ENCODE assay signal across 19 cellular contexts in the genomic region with DNA sequence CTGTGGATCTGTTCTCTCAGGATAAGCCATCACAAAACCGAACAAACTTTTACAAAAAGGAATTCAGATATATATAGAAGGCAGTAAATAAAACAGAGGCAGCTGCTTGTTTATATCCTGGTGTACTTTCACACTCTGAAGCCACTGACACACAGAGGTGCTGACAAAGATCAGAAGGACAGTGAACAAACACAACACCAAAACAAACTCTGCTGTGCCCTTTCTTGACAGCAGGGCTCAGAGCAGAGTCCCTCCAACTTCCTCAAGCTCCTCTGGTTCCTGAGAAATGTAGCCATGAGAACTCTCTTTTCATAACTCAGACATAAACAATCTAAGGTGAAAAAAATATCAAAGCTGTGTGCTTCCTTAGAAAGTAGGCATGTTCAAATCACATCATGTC.
DNase-seq lines count a peak whose midpoint lies in the region; ATAC-seq, FAIRE-seq and TF ChIP-seq lines count a peak whose summit lies in the region.
"Had no signal": no experiment of that assay in that cellular context is flagged by ENCODE, and none has a peak within 500 bp of the region (broad histone marks: within the 10 kb centered on the region; RNA-seq: fewer than 3 reads in every experiment).

No MANE protein-coding gene starts in this region.

- H3K4me3 Mint-ChIP-seq in nephron progenitor cell: no peak overlapping the region
- H3K4me3 Mint-ChIP-seq: CD8-positive, alpha-beta memory T cell; effector memory CD8-positive, alpha-beta T cell; naive thymus-derived CD4-positive, alpha-beta T cell had no signal

- H3K4me1 Mint-ChIP-seq in nephron progenitor cell: peaks cover 36% of the 10 kb centered on the region
- H3K4me1 Mint-ChIP-seq: CD8-positive, alpha-beta memory T cell; naive thymus-derived CD4-positive, alpha-beta T cell had no signal

- intact Hi-C loops in K562 (cut with micrococcal nuclease): no loop called here
- intact Hi-C loops in esophagus muscularis mucosa (cut with DNase I): no loop called here
- intact Hi-C loops in heart left ventricle (cut with DNase I): no loop called here

- H3K4me3 ChIP-seq in K562 (no peak overlapping the region), esophagus muscularis mucosa (no peak overlapping the region), heart left ventricle (no peak overlapping the region)
- H3K4me3 ChIP-seq: HAP-1, psoas muscle had no signal

- H3K79me2 ChIP-seq in K562 (ENCODE audit: control insufficient read depth, insufficient read depth, low read length): no peaks in the 10 kb centered on the region

- H3K4me1 ChIP-seq in K562 (replicated peaks in 1 of 2; ENCODE audit: control insufficient read depth in 2 of 2, insufficient read depth in 2 of 2, low read length in 2 of 2) (no peaks in the 10 kb centered on the region), esophagus muscularis mucosa (no peaks in the 10 kb centered on the region), heart left ventricle (no peaks in the 10 kb centered on the region)
- H3K4me1 ChIP-seq: psoas muscle had no signal

- no CpG with 5 or more reads among the region's 1 CpG for WGBS in K562 (ENCODE audit: insufficient coverage, low coverage, missing lambda C conversion rate)
- 43% methylated on average over 1 of the region's 1 CpG for WGBS in esophagus muscularis mucosa
- 20 to 31% (median 22%) methylated on average over 1 of the region's 1 CpG for WGBS in heart left ventricle, 4 donors

- peak; percentile 73 for ATAC-seq in GM18861 (IDR thresholded peaks at IDR 0.05; ENCODE audit: unreplicated experiment)
- ATAC-seq in HG03354 (IDR thresholded peaks at IDR 0.05; ENCODE audit: poor library complexity, severe bottlenecking, unreplicated experiment): peak; percentile 82
- ATAC-seq in K562: peak; percentile 68
- ATAC-seq in HG02884 (IDR thresholded peaks at IDR 0.05; ENCODE audit: unreplicated experiment): no peak
- no peak for ATAC-seq in HG02623 (IDR thresholded peaks at IDR 0.05; ENCODE audit: unreplicated experiment)
- ATAC-seq in heart left ventricle: no peak
- ATAC-seq: effector memory CD8-positive, alpha-beta T cell; naive thymus-derived CD4-positive, alpha-beta T cell; psoas muscle had no signal

- H3K27ac ChIP-seq in K562 (ENCODE audit: extremely low read depth, low read depth, low read length): no peak overlapping the region; the same call in 2 of the 3 replicates
- H3K27ac ChIP-seq in esophagus muscularis mucosa (replicated peaks in 1 of 4): no peak overlapping the region
- H3K27ac ChIP-seq in heart left ventricle: no peak overlapping the region
- H3K27ac ChIP-seq: psoas muscle had no signal

- TF ChIP-seq POLR2A in K562 (conservative IDR thresholded peaks at IDR 0.05): no peak
- no peak for TF ChIP-seq POLR2A in esophagus muscularis mucosa (IDR thresholded peaks at IDR 0.05; ENCODE audit: low read depth)
- TF ChIP-seq POLR2A in heart left ventricle (IDR thresholded peaks at IDR 0.05): no peak

- in situ Hi-C loops in K562 (cut with MboI): no loop called here

- H3K9me1 ChIP-seq in K562 (ENCODE audit: control insufficient read depth, insufficient read depth, low read length): no peaks in the 10 kb centered on the region

- no peaks in the 10 kb centered on the region for H3K27me3 Mint-ChIP-seq in nephron progenitor cell (ENCODE audit: low read depth, poor library complexity)
- H3K27me3 Mint-ChIP-seq: CD8-positive, alpha-beta memory T cell; effector memory CD8-positive, alpha-beta T cell; naive thymus-derived CD4-positive, alpha-beta T cell had no signal

- peaks cover 6% of the 10 kb centered on the region for H3K9me3 Mint-ChIP-seq in nephron progenitor cell

- H3K9me3 ChIP-seq in K562 (replicated peaks; ENCODE audit: control insufficient read depth, insufficient read depth, low read depth, low read length) (no peaks in the 10 kb centered on the region), esophagus muscularis mucosa (no peaks in the 10 kb centered on the region), heart left ventricle (peaks cover 0 to 4% (median 0%) of the 10 kb centered on the region in 12 donors)
- H3K9me3 ChIP-seq: HAP-1, psoas muscle had no signal

- H3K4me2 ChIP-seq in K562 (ENCODE audit: insufficient read depth, low read length): no peak overlapping the region

- H3K27ac Mint-ChIP-seq in nephron progenitor cell: peak overlapping the region; percentile 64
- H3K27ac Mint-ChIP-seq: activated T-helper 2 cell treated with anti-CD3 and anti-CD28 coated beads, Interferon-gamma antibody, Interleukin-2, Interleukin-4, amounts not matched to agents 10 μg/mL and 5 μg/mL and 100 μg/mL, durations not matched to agents 14 hours and 24 hours and 36 hours; CD8-positive, alpha-beta memory T cell; effector memory CD8-positive, alpha-beta T cell had no signal

- DNase-seq in K562 (ENCODE audit: extremely low read depth in 1 of 4, low spot score in 3 of 4) (peak in 1 of 4 experiments; percentile 14), nephron progenitor cell (no peak), esophagus muscularis mucosa (ENCODE audit: extremely low spot score) (no peak), heart left ventricle (no peak)
- DNase-seq: CD8-positive, alpha-beta memory T cell; central memory CD4-positive, alpha-beta T cell; effector memory CD8-positive, alpha-beta T cell; KBM-7; naive thymus-derived CD4-positive, alpha-beta T cell; NCI-H1048; NCI-H82; psoas muscle had no signal

- TF ChIP-seq EP300 in K562 (IDR thresholded peaks at IDR 0.05; ENCODE audit: low read length): no peak
- TF ChIP-seq EP300 in esophagus muscularis mucosa (IDR thresholded peaks at IDR 0.05): no peak

- H3K27me3 ChIP-seq in K562 (ENCODE audit: control insufficient read depth in 2 of 2, insufficient read depth in 2 of 2, low read length in 2 of 2) (no peaks in the 10 kb centered on the region), esophagus muscularis mucosa (no peaks in the 10 kb centered on the region), heart left ventricle (no peaks in the 10 kb centered on the region)

- no peak for TF ChIP-seq RAD21 in K562 (CRISPR knock-in tag; conservative IDR thresholded peaks at IDR 0.05 in 1 of 2, IDR thresholded peaks at IDR 0.05 in 1 of 2)

- no peak overlapping the region for H3K9ac ChIP-seq in K562 (ENCODE audit: insufficient read depth in 1 of 2, low read depth in 2 of 2, low read length in 2 of 2)

- no peaks in the 10 kb centered on the region for H4K20me1 ChIP-seq in K562 (replicated peaks; ENCODE audit: control insufficient read depth, insufficient read depth, low read length)

- no peaks in the 10 kb centered on the region for H3K36me3 Mint-ChIP-seq in nephron progenitor cell (ENCODE audit: low read depth)
- H3K36me3 Mint-ChIP-seq: CD8-positive, alpha-beta memory T cell; naive thymus-derived CD4-positive, alpha-beta T cell had no signal

- FAIRE-seq in K562 (lab: Jason Lieb, UNC): no peak
- FAIRE-seq: GM12891 had no signal

- POLR2A ChIA-PET in K562 (lab: Yijun Ruan, JAX): no interaction called here

- TF ChIP-seq CTCF in K562 (IDR thresholded peaks at IDR 0.05 in 2 of 3, conservative IDR thresholded peaks at IDR 0.05 in 1 of 3; ENCODE audit: insufficient read depth in 2 of 3, low read depth in 1 of 3, low read length in 3 of 3): no peak
- no peak for TF ChIP-seq CTCF in nephron progenitor cell (IDR thresholded peaks at IDR 0.05)
- TF ChIP-seq CTCF in esophagus muscularis mucosa (IDR thresholded peaks at IDR 0.05): no peak
- no peak for TF ChIP-seq CTCF in heart left ventricle (IDR thresholded peaks at IDR 0.05)

- H3K36me3 ChIP-seq in K562 (ENCODE audit: control insufficient read depth, insufficient read depth, low read length) (no peaks in the 10 kb centered on the region), esophagus muscularis mucosa (no peaks in the 10 kb centered on the region), heart left ventricle (no peaks in the 10 kb centered on the region)
- H3K36me3 ChIP-seq: HAP-1 had no signal

- H2AFZ ChIP-seq in K562 (ENCODE audit: low read depth, low read length): no peak overlapping the region

- no TSS peak for BruUV-seq in K562 (replicated peaks; lab: Mats Ljungman, UMichigan)

- CTCF ChIA-PET in K562 (lab: Yijun Ruan, JAX; ENCODE audit: low intra/inter-chr PET ratio): no interaction called here

TF ChIP-seq in K562, 482 proteins besides CTCF, POLR2A, EP300 and RAD21:
- TF ChIP-seq SMARCA4 (IDR thresholded peaks at IDR 0.05): no peak
- no peak for TF ChIP-seq BRD9 (IDR thresholded peaks at IDR 0.05; ENCODE audit: low read depth, partially characterized antibody)
- TF ChIP-seq ZBTB8A (IDR thresholded peaks at IDR 0.05; ENCODE audit: partially characterized antibody): no peak
- no peak for TF ChIP-seq ZNF778 (CRISPR knock-in tag; IDR thresholded peaks at IDR 0.05)
- TF ChIP-seq, protein P1, sequence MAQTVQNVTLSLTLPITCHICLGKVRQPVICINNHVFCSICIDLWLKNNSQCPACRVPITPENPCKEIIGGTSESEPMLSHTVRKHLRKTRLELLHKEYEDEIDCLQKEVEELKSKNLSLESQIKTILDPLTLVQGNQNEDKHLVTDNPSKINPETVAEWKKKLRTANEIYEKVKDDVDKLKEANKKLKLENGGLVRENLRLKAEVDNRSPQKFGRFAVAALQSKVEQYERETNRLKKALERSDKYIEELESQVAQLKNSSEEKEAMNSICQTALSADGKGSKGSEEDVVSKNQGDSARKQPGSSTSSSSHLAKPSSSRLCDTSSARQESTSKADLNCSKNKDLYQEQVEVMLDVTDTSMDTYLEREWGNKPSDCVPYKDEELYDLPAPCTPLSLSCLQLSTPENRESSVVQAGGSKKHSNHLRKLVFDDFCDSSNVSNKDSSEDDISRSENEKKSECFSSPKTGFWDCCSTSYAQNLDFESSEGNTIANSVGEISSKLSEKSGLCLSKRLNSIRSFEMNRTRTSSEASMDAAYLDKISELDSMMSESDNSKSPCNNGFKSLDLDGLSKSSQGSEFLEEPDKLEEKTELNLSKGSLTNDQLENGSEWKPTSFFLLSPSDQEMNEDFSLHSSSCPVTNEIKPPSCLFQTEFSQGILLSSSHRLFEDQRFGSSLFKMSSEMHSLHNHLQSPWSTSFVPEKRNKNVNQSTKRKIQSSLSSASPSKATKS (CRISPR knock-in tag; IDR thresholded peaks at IDR 0.05): no peak
- TF ChIP-seq SMC3 (conservative IDR thresholded peaks at IDR 0.05; ENCODE audit: insufficient read depth, low read depth, low read length): no peak
- no peak for TF ChIP-seq ZNF589 (CRISPR knock-in tag; IDR thresholded peaks at IDR 0.05; ENCODE audit: low read depth)
- no peak for TF ChIP-seq SMAD4 (CRISPR knock-in tag; conservative IDR thresholded peaks at IDR 0.05)
- TF ChIP-seq, protein P2, sequence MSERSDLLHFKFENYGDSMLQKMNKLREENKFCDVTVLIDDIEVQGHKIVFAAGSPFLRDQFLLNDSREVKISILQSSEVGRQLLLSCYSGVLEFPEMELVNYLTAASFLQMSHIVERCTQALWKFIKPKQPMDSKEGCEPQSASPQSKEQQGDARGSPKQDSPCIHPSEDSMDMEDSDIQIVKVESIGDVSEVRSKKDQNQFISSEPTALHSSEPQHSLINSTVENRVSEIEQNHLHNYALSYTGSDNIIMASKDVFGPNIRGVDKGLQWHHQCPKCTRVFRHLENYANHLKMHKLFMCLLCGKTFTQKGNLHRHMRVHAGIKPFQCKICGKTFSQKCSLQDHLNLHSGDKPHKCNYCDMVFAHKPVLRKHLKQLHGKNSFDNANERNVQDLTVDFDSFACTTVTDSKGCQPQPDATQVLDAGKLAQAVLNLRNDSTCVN (CRISPR knock-in tag; IDR thresholded peaks at IDR 0.05): no peak
- no peak for TF ChIP-seq ZNF124 (CRISPR knock-in tag; IDR thresholded peaks at IDR 0.05)
- TF ChIP-seq SMARCE1 (IDR thresholded peaks at IDR 0.05): no peak

Comparison
In these comparisons a context has a peak if more than half of its experiments do, and no peak if none do; other contexts are left out.
1. ATAC-seq: peak in GM18861 (single experiment), HG03354 (single experiment) and K562 (single experiment); none in HG02884 (single experiment), HG02623 (single experiment) and heart left ventricle (0 of 4).